In the genomic region with DNA sequence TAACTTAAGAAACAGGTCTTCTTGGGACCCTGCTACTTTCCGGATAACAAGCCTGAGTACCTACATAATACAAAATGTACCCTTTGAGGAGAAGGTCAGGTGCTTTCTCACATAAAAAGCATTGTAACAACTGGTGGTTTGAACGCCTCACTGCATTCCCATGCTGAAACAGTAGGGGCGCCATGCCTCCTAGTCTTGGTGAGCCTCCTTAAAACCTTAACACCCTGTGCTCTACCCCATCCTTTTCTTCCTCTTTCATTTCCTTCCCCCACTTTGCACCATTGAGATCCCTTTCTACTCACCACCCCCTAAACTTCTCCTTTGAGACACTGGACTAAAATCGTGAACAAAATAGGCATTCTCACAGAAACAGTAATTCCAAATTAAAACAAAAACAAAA, we compare ENCODE assay signal across 1 cellular context.
TF ChIP-seq lines count a peak whose summit lies in the region.

No MANE protein-coding gene starts in this region.

TF ChIP-seq in GM12878, 131 proteins besides CTCF, POLR2A, EP300 and RAD21 (continued from another document):
- TF ChIP-seq, protein P1, sequence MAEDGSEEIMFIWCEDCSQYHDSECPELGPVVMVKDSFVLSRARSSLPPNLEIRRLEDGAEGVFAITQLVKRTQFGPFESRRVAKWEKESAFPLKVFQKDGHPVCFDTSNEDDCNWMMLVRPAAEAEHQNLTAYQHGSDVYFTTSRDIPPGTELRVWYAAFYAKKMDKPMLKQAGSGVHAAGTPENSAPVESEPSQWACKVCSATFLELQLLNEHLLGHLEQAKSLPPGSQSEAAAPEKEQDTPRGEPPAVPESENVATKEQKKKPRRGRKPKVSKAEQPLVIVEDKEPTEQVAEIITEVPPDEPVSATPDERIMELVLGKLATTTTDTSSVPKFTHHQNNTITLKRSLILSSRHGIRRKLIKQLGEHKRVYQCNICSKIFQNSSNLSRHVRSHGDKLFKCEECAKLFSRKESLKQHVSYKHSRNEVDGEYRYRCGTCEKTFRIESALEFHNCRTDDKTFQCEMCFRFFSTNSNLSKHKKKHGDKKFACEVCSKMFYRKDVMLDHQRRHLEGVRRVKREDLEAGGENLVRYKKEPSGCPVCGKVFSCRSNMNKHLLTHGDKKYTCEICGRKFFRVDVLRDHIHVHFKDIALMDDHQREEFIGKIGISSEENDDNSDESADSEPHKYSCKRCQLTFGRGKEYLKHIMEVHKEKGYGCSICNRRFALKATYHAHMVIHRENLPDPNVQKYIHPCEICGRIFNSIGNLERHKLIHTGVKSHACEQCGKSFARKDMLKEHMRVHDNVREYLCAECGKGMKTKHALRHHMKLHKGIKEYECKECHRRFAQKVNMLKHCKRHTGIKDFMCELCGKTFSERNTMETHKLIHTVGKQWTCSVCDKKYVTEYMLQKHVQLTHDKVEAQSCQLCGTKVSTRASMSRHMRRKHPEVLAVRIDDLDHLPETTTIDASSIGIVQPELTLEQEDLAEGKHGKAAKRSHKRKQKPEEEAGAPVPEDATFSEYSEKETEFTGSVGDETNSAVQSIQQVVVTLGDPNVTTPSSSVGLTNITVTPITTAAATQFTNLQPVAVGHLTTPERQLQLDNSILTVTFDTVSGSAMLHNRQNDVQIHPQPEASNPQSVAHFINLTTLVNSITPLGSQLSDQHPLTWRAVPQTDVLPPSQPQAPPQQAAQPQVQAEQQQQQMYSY (CRISPR knock-in tag; IDR thresholded peaks at IDR 0.05) = no peak
- no peak for TF ChIP-seq SREBF2 (IDR thresholded peaks at IDR 0.05; ENCODE audit: low read length)
- TF ChIP-seq WRNIP1 (IDR thresholded peaks at IDR 0.05; ENCODE audit: borderline replicate concordance, low read depth, low read length) = no peak
- TF ChIP-seq, protein P2, sequence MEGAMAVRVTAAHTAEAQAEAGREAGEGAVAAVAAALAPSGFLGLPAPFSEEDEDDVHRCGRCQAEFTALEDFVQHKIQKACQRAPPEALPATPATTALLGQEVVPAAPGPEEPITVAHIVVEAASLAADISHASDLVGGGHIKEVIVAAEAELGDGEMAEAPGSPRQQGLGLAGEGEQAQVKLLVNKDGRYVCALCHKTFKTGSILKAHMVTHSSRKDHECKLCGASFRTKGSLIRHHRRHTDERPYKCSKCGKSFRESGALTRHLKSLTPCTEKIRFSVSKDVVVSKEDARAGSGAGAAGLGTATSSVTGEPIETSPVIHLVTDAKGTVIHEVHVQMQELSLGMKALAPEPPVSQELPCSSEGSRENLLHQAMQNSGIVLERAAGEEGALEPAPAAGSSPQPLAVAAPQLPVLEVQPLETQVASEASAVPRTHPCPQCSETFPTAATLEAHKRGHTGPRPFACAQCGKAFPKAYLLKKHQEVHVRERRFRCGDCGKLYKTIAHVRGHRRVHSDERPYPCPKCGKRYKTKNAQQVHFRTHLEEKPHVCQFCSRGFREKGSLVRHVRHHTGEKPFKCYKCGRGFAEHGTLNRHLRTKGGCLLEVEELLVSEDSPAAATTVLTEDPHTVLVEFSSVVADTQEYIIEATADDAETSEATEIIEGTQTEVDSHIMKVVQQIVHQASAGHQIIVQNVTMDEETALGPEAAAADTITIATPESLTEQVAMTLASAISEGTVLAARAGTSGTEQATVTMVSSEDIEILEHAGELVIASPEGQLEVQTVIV (IDR thresholded peaks at IDR 0.05; ENCODE audit: borderline replicate concordance, partially characterized antibody) = no peak
- TF ChIP-seq IKZF1 (conservative IDR thresholded peaks at IDR 0.05) = no peak
- no peak for TF ChIP-seq RELA (IDR thresholded peaks at IDR 0.05; ENCODE audit: borderline replicate concordance, partially characterized antibody)
- TF ChIP-seq EED (IDR thresholded peaks at IDR 0.05; ENCODE audit: low read depth) = no peak
- TF ChIP-seq GATAD2B (conservative IDR thresholded peaks at IDR 0.05; ENCODE audit: low read depth) = no peak
TF ChIP-seq in GM12878: peak in this region for 0.
